In genomic region chr2:171598713-171599319, GRCh38 we compare ENCODE assay signal across 8 cellular contexts.
DNase-seq lines count a peak whose midpoint lies in the region; ATAC-seq, FAIRE-seq and TF ChIP-seq lines count a peak whose summit lies in the region.

No MANE protein-coding gene starts in this region.

- no peaks in the 10 kb centered on the region for H3K36me3 Mint-ChIP-seq in activated naive CD4-positive, alpha-beta T cell treated with anti-CD3 and anti-CD28 coated beads for 36 hours (ENCODE audit: low read depth)
- H3K36me3 Mint-ChIP-seq in progenitor cell of endocrine pancreas (ENCODE audit: insufficient read depth) = no peaks in the 10 kb centered on the region

- H3K4me3 Mint-ChIP-seq in activated naive CD4-positive, alpha-beta T cell treated with anti-CD3 and anti-CD28 coated beads for 36 hours = no peak overlapping the region
- no peak overlapping the region for H3K4me3 Mint-ChIP-seq in progenitor cell of endocrine pancreas (ENCODE audit: low read depth)

- TF ChIP-seq CTCF in OCI-LY7 (conservative IDR thresholded peaks at IDR 0.05; ENCODE audit: low read length) = peak; percentile 95
- peak; percentile 83 for TF ChIP-seq CTCF in progenitor cell of endocrine pancreas (IDR thresholded peaks at IDR 0.05; ENCODE audit: unreplicated experiment)

- H3K9me3 ChIP-seq in OCI-LY7 (ENCODE audit: low read length) = no peaks in the 10 kb centered on the region

- POLR2A ChIA-PET in OCI-LY7 (lab: Charles Lee) = interaction anchor here (0.6 to 0.7 kb wide), 3 partner anchors 10 to 155 kb away, joined by 3 to 4 read pairs (median 3); no protein-coding TSS in a partner anchor

- ATAC-seq in GM21447 (IDR thresholded peaks at IDR 0.05; ENCODE audit: unreplicated experiment) = peak; percentile 96

- peak overlapping the region; percentile 64; the same call in 1 of the 2 replicates for H2AFZ ChIP-seq in OCI-LY7 (ENCODE audit: low read length)

- no peaks in the 10 kb centered on the region for H3K36me3 ChIP-seq in OCI-LY7 (ENCODE audit: insufficient read depth, low read length)

- CTCF ChIA-PET in OCI-LY7 (lab: Charles Lee; ENCODE audit: unreplicated experiment) = no interaction called here
- CTCF ChIA-PET in activated naive CD4-positive, alpha-beta T cell treated with anti-CD3 and anti-CD28 coated beads for 36 hours (lab: Charles Lee) = interaction anchor here (0.5 to 1.8 kb wide), 19 partner anchors 9 to 506 kb away, joined by 3 to 13 read pairs (median 3); no protein-coding TSS in a partner anchor

- intact Hi-C loops in OCI-LY7 (cut with micrococcal nuclease; ENCODE audit: unreplicated experiment) = loop anchor here (2.0 to 5.0 kb wide), 3 partner anchors 88 to 504 kb away; partner anchors contain the start of genes DLX2 and DYNC1I2
- intact Hi-C loops in activated naive CD4-positive, alpha-beta T cell treated with anti-CD3 and anti-CD28 coated beads for 36 hours (cut with micrococcal nuclease) = loop anchor here (1.0 to 5.0 kb wide), 6 partner anchors 25 to 863 kb away; partner anchors contain the start of gene DYNC1I2

- H3K27ac ChIP-seq in OCI-LY7 (ENCODE audit: low read depth, low read length, poor library complexity, severe bottlenecking) = no peak overlapping the region

- peak; percentile 77 for DNase-seq in HuH-7 (ENCODE audit: low spot score)
- peak; percentile 82 for DNase-seq in OCI-LY7 (ENCODE audit: low spot score)
- DNase-seq in activated naive CD4-positive, alpha-beta T cell treated with anti-CD3 and anti-CD28 coated beads for 36 hours = peak; percentile 72
- peak; percentile 80 for DNase-seq in globus pallidus (ENCODE audit: low spot score)
- DNase-seq in progenitor cell of endocrine pancreas (ENCODE audit: low spot score, unreplicated experiment) = peak; percentile 19
- no peak for DNase-seq in ureter (ENCODE audit: low spot score)

- no peak overlapping the region for H3K4me3 ChIP-seq in OCI-LY7 (ENCODE audit: low read depth, low read length, poor library complexity, severe bottlenecking)

- no peaks in the 10 kb centered on the region for H3K79me2 ChIP-seq in OCI-LY7 (ENCODE audit: insufficient read depth, low read depth, low read length)

- H3K9me2 ChIP-seq in OCI-LY7 (ENCODE audit: insufficient read depth, low read length) = no peaks in the 10 kb centered on the region

- no TSS peak for BruUV-seq in OCI-LY7 (replicated peaks; lab: Mats Ljungman, UMichigan)

- H3K9me3 Mint-ChIP-seq in activated naive CD4-positive, alpha-beta T cell treated with anti-CD3 and anti-CD28 coated beads for 36 hours = no peaks in the 10 kb centered on the region
- no peaks in the 10 kb centered on the region for H3K9me3 Mint-ChIP-seq in progenitor cell of endocrine pancreas (ENCODE audit: low read depth)

- no peaks in the 10 kb centered on the region for H3K4me1 Mint-ChIP-seq in activated naive CD4-positive, alpha-beta T cell treated with anti-CD3 and anti-CD28 coated beads for 36 hours (ENCODE audit: low read depth)
- no peaks in the 10 kb centered on the region for H3K4me1 Mint-ChIP-seq in progenitor cell of endocrine pancreas (ENCODE audit: low read depth)

- H3K4me2 ChIP-seq in OCI-LY7 (ENCODE audit: low read length) = no peak overlapping the region

- no peak overlapping the region for H3K27ac Mint-ChIP-seq in activated naive CD4-positive, alpha-beta T cell treated with anti-CD3 and anti-CD28 coated beads for 36 hours
- no peak overlapping the region for H3K27ac Mint-ChIP-seq in progenitor cell of endocrine pancreas

- H3K4me1 ChIP-seq in OCI-LY7 (ENCODE audit: insufficient read depth, low read length, poor library complexity, severe bottlenecking) = no peaks in the 10 kb centered on the region

- H4K20me1 ChIP-seq in OCI-LY7 (ENCODE audit: insufficient read depth, low read length) = no peaks in the 10 kb centered on the region

- peak; percentile 91 for FAIRE-seq in G401.6 (lab: Jason Lieb, UNC)

- no peaks in the 10 kb centered on the region for H3K27me3 Mint-ChIP-seq in activated naive CD4-positive, alpha-beta T cell treated with anti-CD3 and anti-CD28 coated beads for 36 hours (ENCODE audit: low read depth)
- H3K27me3 Mint-ChIP-seq in progenitor cell of endocrine pancreas = peaks cover 45% of the 10 kb centered on the region
